ENCODE assay signal across 1 cellular context in the genomic region with DNA sequence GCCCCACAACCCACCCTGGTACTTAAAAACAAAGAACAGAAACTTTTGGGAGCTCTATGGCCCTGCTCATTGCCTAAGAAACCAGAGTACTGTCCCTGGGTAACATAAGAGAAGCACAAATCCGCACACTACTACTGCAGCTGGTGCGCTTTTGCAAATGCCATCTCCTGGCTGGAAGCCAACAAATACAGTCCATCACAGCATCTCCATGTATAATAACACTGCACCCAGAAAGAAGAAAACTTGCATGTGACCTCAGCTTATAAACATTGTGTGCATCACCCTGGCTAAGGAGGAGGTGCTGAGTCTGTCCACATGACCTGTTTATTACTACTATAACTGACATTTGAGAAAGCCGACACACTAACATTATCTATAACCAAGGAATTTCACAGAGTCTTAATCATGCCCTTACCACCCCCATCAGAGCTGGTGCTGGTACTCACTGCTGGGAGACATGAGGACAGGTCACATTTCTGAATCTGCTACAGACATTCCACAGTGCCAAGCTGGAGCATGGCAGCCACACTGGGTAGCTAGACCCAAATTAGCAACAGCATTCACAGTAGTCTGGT.
TF ChIP-seq lines count a peak whose summit lies in the region.

No MANE protein-coding gene starts in this region.

TF ChIP-seq in SK-N-SH treated with all-trans-retinoic acid at 6 μM for 48 hours, 23 proteins besides CTCF, POLR2A, EP300 and RAD21 (continued from another document):
- TF ChIP-seq, protein P1, sequence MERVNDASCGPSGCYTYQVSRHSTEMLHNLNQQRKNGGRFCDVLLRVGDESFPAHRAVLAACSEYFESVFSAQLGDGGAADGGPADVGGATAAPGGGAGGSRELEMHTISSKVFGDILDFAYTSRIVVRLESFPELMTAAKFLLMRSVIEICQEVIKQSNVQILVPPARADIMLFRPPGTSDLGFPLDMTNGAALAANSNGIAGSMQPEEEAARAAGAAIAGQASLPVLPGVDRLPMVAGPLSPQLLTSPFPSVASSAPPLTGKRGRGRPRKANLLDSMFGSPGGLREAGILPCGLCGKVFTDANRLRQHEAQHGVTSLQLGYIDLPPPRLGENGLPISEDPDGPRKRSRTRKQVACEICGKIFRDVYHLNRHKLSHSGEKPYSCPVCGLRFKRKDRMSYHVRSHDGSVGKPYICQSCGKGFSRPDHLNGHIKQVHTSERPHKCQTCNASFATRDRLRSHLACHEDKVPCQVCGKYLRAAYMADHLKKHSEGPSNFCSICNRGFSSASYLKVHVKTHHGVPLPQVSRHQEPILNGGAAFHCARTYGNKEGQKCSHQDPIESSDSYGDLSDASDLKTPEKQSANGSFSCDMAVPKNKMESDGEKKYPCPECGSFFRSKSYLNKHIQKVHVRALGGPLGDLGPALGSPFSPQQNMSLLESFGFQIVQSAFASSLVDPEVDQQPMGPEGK (CRISPR knock-in tag; IDR thresholded peaks at IDR 0.05; ENCODE audit: borderline replicate concordance): no peak
- TF ChIP-seq TCF4 (CRISPR knock-in tag; IDR thresholded peaks at IDR 0.05; ENCODE audit: borderline replicate concordance): no peak
- TF ChIP-seq PPARA (CRISPR knock-in tag; IDR thresholded peaks at IDR 0.05; ENCODE audit: borderline replicate concordance): no peak
- TF ChIP-seq ZNF565 (CRISPR knock-in tag; conservative IDR thresholded peaks at IDR 0.05; ENCODE audit: low read depth): no peak
- no peak for TF ChIP-seq BACH2 (CRISPR knock-in tag; IDR thresholded peaks at IDR 0.05; ENCODE audit: borderline replicate concordance)
- no peak for TF ChIP-seq ESRRG (CRISPR knock-in tag; IDR thresholded peaks at IDR 0.05)
- TF ChIP-seq, protein P2, sequence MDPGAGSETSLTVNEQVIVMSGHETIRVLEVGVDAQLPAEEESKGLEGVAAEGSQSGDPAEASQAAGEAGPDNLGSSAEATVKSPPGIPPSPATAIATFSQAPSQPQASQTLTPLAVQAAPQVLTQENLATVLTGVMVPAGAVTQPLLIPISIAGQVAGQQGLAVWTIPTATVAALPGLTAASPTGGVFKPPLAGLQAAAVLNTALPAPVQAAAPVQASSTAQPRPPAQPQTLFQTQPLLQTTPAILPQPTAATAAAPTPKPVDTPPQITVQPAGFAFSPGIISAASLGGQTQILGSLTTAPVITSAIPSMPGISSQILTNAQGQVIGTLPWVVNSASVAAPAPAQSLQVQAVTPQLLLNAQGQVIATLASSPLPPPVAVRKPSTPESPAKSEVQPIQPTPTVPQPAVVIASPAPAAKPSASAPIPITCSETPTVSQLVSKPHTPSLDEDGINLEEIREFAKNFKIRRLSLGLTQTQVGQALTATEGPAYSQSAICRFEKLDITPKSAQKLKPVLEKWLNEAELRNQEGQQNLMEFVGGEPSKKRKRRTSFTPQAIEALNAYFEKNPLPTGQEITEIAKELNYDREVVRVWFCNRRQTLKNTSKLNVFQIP (CRISPR knock-in tag; IDR thresholded peaks at IDR 0.05; ENCODE audit: borderline replicate concordance, low read depth): no peak
- TF ChIP-seq ARNTL (CRISPR knock-in tag; IDR thresholded peaks at IDR 0.05; ENCODE audit: borderline replicate concordance, low read depth): no peak
- TF ChIP-seq ZFP30 (CRISPR knock-in tag; IDR thresholded peaks at IDR 0.05): no peak
TF ChIP-seq in SK-N-SH treated with all-trans-retinoic acid at 6 μM for 48 hours: peak in this region for 0.
